1 cellular context compared by ENCODE assay signal in genomic region chrX:155020591-155020990, GRCh38.
TF ChIP-seq lines count a peak whose summit lies in the region.

No MANE protein-coding gene starts in this region.

TF ChIP-seq in HepG2, 621 proteins besides CTCF, POLR2A, EP300 and RAD21:
- TF ChIP-seq ZNF546 (CRISPR knock-in tag; conservative IDR thresholded peaks at IDR 0.05): no peak
- no peak for TF ChIP-seq ZNF530 (CRISPR knock-in tag; IDR thresholded peaks at IDR 0.05; ENCODE audit: low read depth)
- TF ChIP-seq ATF7 (IDR thresholded peaks at IDR 0.05): peak; percentile 26; the same call in 1 of the 2 replicates
- TF ChIP-seq ATF7 (CRISPR knock-in tag; IDR thresholded peaks at IDR 0.05): no peak
- no peak for TF ChIP-seq ZNF589 (CRISPR knock-in tag; conservative IDR thresholded peaks at IDR 0.05)
- no peak for TF ChIP-seq NCOA5 (CRISPR knock-in tag; IDR thresholded peaks at IDR 0.05)
